ENCODE assay signal across 8 cellular contexts in the genomic region with DNA sequence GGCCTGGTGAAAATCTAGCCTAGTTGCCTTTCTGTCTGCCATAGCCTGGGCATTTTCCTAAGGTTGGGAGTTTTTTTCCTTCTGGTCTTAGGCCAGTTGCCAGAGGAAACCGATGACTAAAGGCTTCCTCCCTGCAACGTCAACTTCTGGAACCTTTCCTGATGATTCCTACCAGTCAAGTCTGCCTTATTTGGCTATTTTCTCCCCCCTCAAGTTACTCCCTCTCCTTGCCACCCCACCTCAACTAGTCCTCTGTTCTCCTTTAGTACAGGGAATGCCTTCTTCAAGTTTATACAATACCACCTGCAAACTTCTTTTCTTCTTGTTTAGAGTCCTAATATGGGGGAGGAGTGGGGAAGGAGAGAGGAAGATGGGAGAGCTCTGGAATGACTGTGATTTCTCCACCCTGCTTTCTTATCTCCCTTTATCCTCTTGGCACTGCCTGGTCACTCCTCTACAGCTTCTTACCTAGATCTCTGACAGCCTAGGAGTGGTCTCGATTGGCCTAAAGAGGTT. TPM values are rescaled to one million over a fixed set of nuclear protein-coding genes. Genes with fewer than 3 reads are reported as not detected.
A peak's percentile ranks its signal among the peaks of the same experiment; 100 is the strongest.
DNase-seq lines count a peak whose midpoint lies in the region; ATAC-seq and TF ChIP-seq lines count a peak whose summit lies in the region.

No MANE protein-coding gene starts in this region.

- intact Hi-C loops in tibial artery (cut with DNase I; ENCODE audit: low total_unique reads), result no loop called here

- DNase-seq in activated CD4-positive, alpha-beta T cell treated with anti-CD3 and anti-CD28 coated beads, Interleukin-2, amount 10 ng/mL, durations not matched to agents 7 days and 5 days, result no peak
- DNase-seq in activated CD4-positive, alpha-beta T cell treated with anti-CD3 and anti-CD28 coated beads for 1 hour, result no peak
- DNase-seq in astrocyte of the spinal cord (ENCODE audit: low read depth, low spot score) (peak; percentile 90), tibial artery (peak in 1 of 2 donors; percentile 79), NCI-H526 treated with DMSO at 0.1 percent for 48 hours (lab: John Stamatoyannopoulos, UW) (no peak), NCI-H82 treated with DMSO at 0.1 percent for 48 hours (lab: John Stamatoyannopoulos, UW; ENCODE audit: unreplicated experiment) (no peak)

- CTCF ChIA-PET in activated CD4-positive, alpha-beta T cell treated with anti-CD3 and anti-CD28 coated beads, Interleukin-2, amount 10 ng/mL, durations not matched to agents 7 days and 5 days (lab: Charles Lee), result interaction anchor here (1.6 to 6.4 kb wide), 2 partner anchors 9 to 81 kb away, joined by 6 to 58 read pairs; no protein-coding TSS in a partner anchor

- TF ChIP-seq CTCF in astrocyte of the spinal cord (IDR thresholded peaks at IDR 0.05; ENCODE audit: low read depth, low read length), result no peak
- TF ChIP-seq CTCF in tibial artery (IDR thresholded peaks at IDR 0.05), result no peak

- in situ Hi-C loops in astrocyte of the spinal cord (cut with HindIII; ENCODE audit: low sequenced_read_pairs), result no loop called here

- H3K9me3 ChIP-seq in tibial artery, result no peaks in the 10 kb centered on the region

- H3K4me3 Mint-ChIP-seq in activated CD4-positive, alpha-beta T cell treated with anti-CD3 and anti-CD28 coated beads, Interleukin-2, amount 10 ng/mL, durations not matched to agents 7 days and 5 days, result peak overlapping the region; percentile 25

- H3K36me3 ChIP-seq in tibial artery, result no peaks in the 10 kb centered on the region

- H3K4me3 ChIP-seq in astrocyte of the spinal cord (ENCODE audit: low read depth, low read length) (no peak overlapping the region), tibial artery (peak overlapping the region in 1 of 2 donors; percentile 14)

- peaks cover 0 to 96% (median 33%) of the 10 kb centered on the region in 4 donors for H3K4me1 ChIP-seq in tibial artery

- H3K27ac ChIP-seq in layer of hippocampus (ENCODE audit: low read depth, low read length), result peak overlapping the region; percentile 13
- H3K27ac ChIP-seq in tibial artery, result peak overlapping the region; percentile 85 to 99

- H3K36me3 Mint-ChIP-seq in activated CD4-positive, alpha-beta T cell treated with anti-CD3 and anti-CD28 coated beads, Interleukin-2, amount 10 ng/mL, durations not matched to agents 7 days and 5 days (ENCODE audit: low read depth), result peaks cover 61% of the 10 kb centered on the region

- H3K27me3 Mint-ChIP-seq in activated CD4-positive, alpha-beta T cell treated with anti-CD3 and anti-CD28 coated beads, Interleukin-2, amount 10 ng/mL, durations not matched to agents 7 days and 5 days, result no peaks in the 10 kb centered on the region

- no peaks in the 10 kb centered on the region for H3K27me3 ChIP-seq in layer of hippocampus (ENCODE audit: control insufficient read depth, insufficient read depth, low read length)
- no peaks in the 10 kb centered on the region for H3K27me3 ChIP-seq in tibial artery

- peak overlapping the region; percentile 60 for H3K27ac Mint-ChIP-seq in activated CD4-positive, alpha-beta T cell treated with anti-CD3 and anti-CD28 coated beads, Interleukin-2, amount 10 ng/mL, durations not matched to agents 7 days and 5 days

- POLR2A ChIA-PET in activated CD4-positive, alpha-beta T cell treated with anti-CD3 and anti-CD28 coated beads, Interleukin-2, amount 10 ng/mL, durations not matched to agents 7 days and 5 days (lab: Charles Lee), result no interaction called here

- H3K9me3 Mint-ChIP-seq in activated CD4-positive, alpha-beta T cell treated with anti-CD3 and anti-CD28 coated beads, Interleukin-2, amount 10 ng/mL, durations not matched to agents 7 days and 5 days, result no peaks in the 10 kb centered on the region

- ATAC-seq in GM18873 (IDR thresholded peaks at IDR 0.05; ENCODE audit: low FRiP score, unreplicated experiment), result no peak

- peaks cover 85% of the 10 kb centered on the region for H3K4me1 Mint-ChIP-seq in activated CD4-positive, alpha-beta T cell treated with anti-CD3 and anti-CD28 coated beads, Interleukin-2, amount 10 ng/mL, durations not matched to agents 7 days and 5 days

RNA-seq across cellular contexts. Expression of a gene that starts 10.6 kb away (rescaled TPM):
- total RNA-seq in activated CD4-positive, alpha-beta T cell treated with anti-CD3 and anti-CD28 coated beads, Interleukin-2, amount 10 ng/mL, durations not matched to agents 7 days and 5 days, result 100 to 1,000 TPM; 617 to 728 TPM
